Comparison of ENCODE assay signal across 15 cellular contexts in genomic region chr21:36105327-36105842, GRCh38. TPM values are rescaled to one million over a fixed set of nuclear protein-coding genes. Genes with fewer than 3 reads are reported as not detected.
A peak's percentile ranks its signal among the peaks of the same experiment; 100 is the strongest.
DNase-seq lines count a peak whose midpoint lies in the region; ATAC-seq and TF ChIP-seq lines count a peak whose summit lies in the region.
"Had no signal": no experiment of that assay in that cellular context is flagged by ENCODE, and none has a peak within 500 bp of the region (broad histone marks: within the 10 kb centered on the region; RNA-seq: fewer than 3 reads in every experiment).

No MANE protein-coding gene starts in this region.

- CTCF ChIA-PET in HEK293 (lab: Yijun Ruan, JAX) = interaction anchor here (0.6 to 2.0 kb wide), 22 partner anchors 8 to 1445 kb away, joined by 3 to 13 read pairs (median 4); no protein-coding TSS in a partner anchor
- CTCF ChIA-PET in naive thymus-derived CD4-positive, alpha-beta T cell (lab: Charles Lee) = interaction anchor here (0.7 to 1.0 kb wide), 3 partner anchors 10 to 55 kb away, joined by 3 to 4 read pairs (median 3); partner anchors contain the start of gene SETD4

- H3K4me3 ChIP-seq in HEK293 (ENCODE audit: low read depth, low read length) (no peak overlapping the region), iPS DF 6.9 (ENCODE audit: low read length) (peak overlapping the region; percentile 54; the same call in 1 of the 2 replicates), ascending aorta (peak overlapping the region in 1 of 2 donors; percentile 28)
- H3K4me3 ChIP-seq in naive thymus-derived CD4-positive, alpha-beta T cell (ENCODE audit: low read length) = no peak overlapping the region
- H3K4me3 ChIP-seq: HAP-1 had no signal

- no peak overlapping the region for H3K27ac Mint-ChIP-seq in activated naive CD8-positive, alpha-beta T cell treated with anti-CD3 and anti-CD28 coated beads, Interleukin-2, amount 50 U/mL, for 24 hours
- H3K27ac Mint-ChIP-seq in naive thymus-derived CD4-positive, alpha-beta T cell = peak overlapping the region in 1 of 9 donors; percentile 45
- H3K27ac Mint-ChIP-seq: T-helper 17 cell, type B pancreatic cell had no signal

- H3K27me3 Mint-ChIP-seq in activated naive CD8-positive, alpha-beta T cell treated with anti-CD3 and anti-CD28 coated beads, Interleukin-2, amount 50 U/mL, for 24 hours = peaks cover 24% of the 10 kb centered on the region
- peaks cover 28 to 62% (median 33%) of the 10 kb centered on the region in 5 donors for H3K27me3 Mint-ChIP-seq in naive thymus-derived CD4-positive, alpha-beta T cell

- DNase-seq in activated naive CD8-positive, alpha-beta T cell treated with anti-CD3 and anti-CD28 coated beads, Interleukin-2, amount 50 U/mL, for 24 hours = no peak
- DNase-seq in iPS DF 6.9 (ENCODE audit: low read depth, low spot score) = no peak
- DNase-seq in pons (ENCODE audit: low spot score) = peak; percentile 58
- DNase-seq in NCI-H1105 treated with DMSO at 0.1 percent for 48 hours (lab: John Stamatoyannopoulos, UW) = no peak
- DNase-seq in cortex of kidney (lab: John Stamatoyannopoulos, UW) = no peak
- DNase-seq in naive thymus-derived CD4-positive, alpha-beta T cell = no peak
- DNase-seq in ascending aorta (ENCODE audit: low spot score in 2 of 2) = no peak
- DNase-seq: AML-193, mammary epithelial cell, NCI-H2081 had no signal

- H3K36me3 Mint-ChIP-seq in activated naive CD8-positive, alpha-beta T cell treated with anti-CD3 and anti-CD28 coated beads, Interleukin-2, amount 50 U/mL, for 24 hours (ENCODE audit: low read depth) = no peaks in the 10 kb centered on the region
- peaks cover 0 to 4% (median 0%) of the 10 kb centered on the region in 5 donors for H3K36me3 Mint-ChIP-seq in naive thymus-derived CD4-positive, alpha-beta T cell

- POLR2A ChIA-PET in HEK293 (lab: Yijun Ruan, JAX) = no interaction called here
- POLR2A ChIA-PET in naive thymus-derived CD4-positive, alpha-beta T cell (lab: Charles Lee) = no interaction called here

- no peak for ATAC-seq in activated naive CD8-positive, alpha-beta T cell treated with anti-CD3 and anti-CD28 coated beads, Interleukin-2, amount 50 U/mL, for 24 hours
- ATAC-seq in naive thymus-derived CD4-positive, alpha-beta T cell = no peak

- H3K27ac ChIP-seq in HEK293 (ENCODE audit: extremely low read depth, low read depth, low read length) = no peak overlapping the region
- H3K27ac ChIP-seq in iPS DF 6.9 (ENCODE audit: low read length) = no peak overlapping the region
- no peak overlapping the region for H3K27ac ChIP-seq in naive thymus-derived CD4-positive, alpha-beta T cell (ENCODE audit: low read depth, low read length)
- no peak overlapping the region for H3K27ac ChIP-seq in ascending aorta
- H3K27ac ChIP-seq: parathyroid adenoma had no signal

- H3K9me3 ChIP-seq in HEK293 (ENCODE audit: control insufficient read depth, insufficient read depth, low read depth, low read length) (no peaks in the 10 kb centered on the region), iPS DF 6.9 (ENCODE audit: control insufficient read depth, insufficient read depth, low read length) (no peaks in the 10 kb centered on the region), ascending aorta (no peaks in the 10 kb centered on the region)
- H3K9me3 ChIP-seq in naive thymus-derived CD4-positive, alpha-beta T cell (ENCODE audit: control insufficient read depth in 2 of 3, low read length in 3 of 3) = no peaks in the 10 kb centered on the region
- H3K9me3 ChIP-seq: HAP-1 had no signal

- H3K4me1 ChIP-seq in HEK293 (ENCODE audit: control insufficient read depth, insufficient read depth, low read length) = no peaks in the 10 kb centered on the region
- H3K4me1 ChIP-seq in iPS DF 6.9 (ENCODE audit: control insufficient read depth, insufficient read depth, low read length) = no peaks in the 10 kb centered on the region
- no peaks in the 10 kb centered on the region for H3K4me1 ChIP-seq in naive thymus-derived CD4-positive, alpha-beta T cell (ENCODE audit: control insufficient read depth in 2 of 2, insufficient read depth in 2 of 2, low read length in 2 of 2)
- H3K4me1 ChIP-seq in ascending aorta = no peaks in the 10 kb centered on the region
- H3K4me1 ChIP-seq: HAP-1, parathyroid adenoma had no signal

- H3K36me3 ChIP-seq in HEK293 (ENCODE audit: control insufficient read depth in 2 of 2, insufficient read depth in 1 of 2, low read length in 2 of 2) (no peaks in the 10 kb centered on the region), iPS DF 6.9 (ENCODE audit: control insufficient read depth, insufficient read depth, low read length) (peaks cover 5% of the 10 kb centered on the region; the same call in 1 of the 2 replicates), ascending aorta (no peaks in the 10 kb centered on the region)
- H3K36me3 ChIP-seq in naive thymus-derived CD4-positive, alpha-beta T cell (ENCODE audit: control insufficient read depth in 2 of 3, insufficient read depth in 3 of 3, low read length in 3 of 3) = no peaks in the 10 kb centered on the region
- H3K36me3 ChIP-seq: HAP-1 had no signal

- H3K9me3 Mint-ChIP-seq in activated naive CD8-positive, alpha-beta T cell treated with anti-CD3 and anti-CD28 coated beads, Interleukin-2, amount 50 U/mL, for 24 hours = no peaks in the 10 kb centered on the region
- peaks cover 0 to 2% (median 0%) of the 10 kb centered on the region in 11 donors for H3K9me3 Mint-ChIP-seq in naive thymus-derived CD4-positive, alpha-beta T cell

- H3K4me1 Mint-ChIP-seq in activated naive CD8-positive, alpha-beta T cell treated with anti-CD3 and anti-CD28 coated beads, Interleukin-2, amount 50 U/mL, for 24 hours = peaks cover 12% of the 10 kb centered on the region
- H3K4me1 Mint-ChIP-seq in naive thymus-derived CD4-positive, alpha-beta T cell = peaks cover 3 to 12% (median 9%) of the 10 kb centered on the region in 7 donors

- intact Hi-C loops in naive thymus-derived CD4-positive, alpha-beta T cell (cut with micrococcal nuclease) = no loop called here
- intact Hi-C loops in ascending aorta (cut with DNase I) = no loop called here

- no peak for TF ChIP-seq CTCF in HEK293 (tag by site-specific recombination; IDR thresholded peaks at IDR 0.05)
- TF ChIP-seq CTCF in ascending aorta (IDR thresholded peaks at IDR 0.05) = no peak

- no peaks in the 10 kb centered on the region for H3K27me3 ChIP-seq in iPS DF 6.9 (ENCODE audit: control insufficient read depth, insufficient read depth, low read length)
- H3K27me3 ChIP-seq in naive thymus-derived CD4-positive, alpha-beta T cell (ENCODE audit: control insufficient read depth in 2 of 2, insufficient read depth in 2 of 2, low read length in 2 of 2) = peaks cover 0 to 3% of the 10 kb centered on the region in 2 donors
- no peaks in the 10 kb centered on the region for H3K27me3 ChIP-seq in ascending aorta

- peak overlapping the region; percentile 67 for H3K4me3 Mint-ChIP-seq in activated naive CD8-positive, alpha-beta T cell treated with anti-CD3 and anti-CD28 coated beads, Interleukin-2, amount 50 U/mL, for 24 hours
- H3K4me3 Mint-ChIP-seq in naive thymus-derived CD4-positive, alpha-beta T cell = peak overlapping the region in 1 of 10 donors; percentile 61
- H3K4me3 Mint-ChIP-seq: T-helper 17 cell, type B pancreatic cell had no signal

- no CpG with 5 or more reads among the region's 4 CpGs for WGBS in iPS DF 6.9 (ENCODE audit: insufficient coverage, insufficient read length)

TF ChIP-seq in HEK293, 187 proteins besides CTCF, POLR2A, EP300 and RAD21 (continues in another document):
- no peak for TF ChIP-seq PATZ1 (tag by site-specific recombination; IDR thresholded peaks at IDR 0.05)
- TF ChIP-seq ZNF843 (tag by site-specific recombination; IDR thresholded peaks at IDR 0.05) = no peak
- TF ChIP-seq, protein P1, sequence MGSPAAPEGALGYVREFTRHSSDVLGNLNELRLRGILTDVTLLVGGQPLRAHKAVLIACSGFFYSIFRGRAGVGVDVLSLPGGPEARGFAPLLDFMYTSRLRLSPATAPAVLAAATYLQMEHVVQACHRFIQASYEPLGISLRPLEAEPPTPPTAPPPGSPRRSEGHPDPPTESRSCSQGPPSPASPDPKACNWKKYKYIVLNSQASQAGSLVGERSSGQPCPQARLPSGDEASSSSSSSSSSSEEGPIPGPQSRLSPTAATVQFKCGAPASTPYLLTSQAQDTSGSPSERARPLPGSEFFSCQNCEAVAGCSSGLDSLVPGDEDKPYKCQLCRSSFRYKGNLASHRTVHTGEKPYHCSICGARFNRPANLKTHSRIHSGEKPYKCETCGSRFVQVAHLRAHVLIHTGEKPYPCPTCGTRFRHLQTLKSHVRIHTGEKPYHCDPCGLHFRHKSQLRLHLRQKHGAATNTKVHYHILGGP (tag by site-specific recombination; IDR thresholded peaks at IDR 0.05) = no peak
- TF ChIP-seq ZNF580 (tag by site-specific recombination; IDR thresholded peaks at IDR 0.05) = no peak
- no peak for TF ChIP-seq ZNF155 (tag by site-specific recombination; IDR thresholded peaks at IDR 0.05)

RNA-seq across cellular contexts. Expression of gene CBR3, which starts 29.5 kb away (rescaled TPM):
- 10 to 100 TPM in 1 of 5 experiments, 1 to 10 TPM in 4; 1.3 to 22.5 (median 5.8) TPM for total RNA-seq in naive thymus-derived CD4-positive, alpha-beta T cell
- 1 to 10 TPM; 5.0 to 5.6 TPM for polyA plus RNA-seq in naive thymus-derived CD4-positive, alpha-beta T cell
- total RNA-seq in ascending aorta = 59.2 TPM

RNA-seq across cellular contexts. Expression of gene CBR1, which starts 35.6 kb away (rescaled TPM):
- total RNA-seq in naive thymus-derived CD4-positive, alpha-beta T cell = 10 to 100 TPM in 3 of 5 experiments, 1 to 10 TPM in 2; 6.0 to 51.1 (median 22.1) TPM
- 10 to 100 TPM; 54.9 to 59.7 TPM for polyA plus RNA-seq in naive thymus-derived CD4-positive, alpha-beta T cell
- total RNA-seq in ascending aorta = 101 TPM

RNA-seq across cellular contexts. Expression of gene SETD4, which starts 45.1 kb away (rescaled TPM):
- 10 to 100 TPM; 17.1 to 31.5 (median 20.9) TPM for total RNA-seq in naive thymus-derived CD4-positive, alpha-beta T cell
- polyA plus RNA-seq in naive thymus-derived CD4-positive, alpha-beta T cell = 10 to 100 TPM in 1 of 2 donors, 1 to 10 TPM in 1; 6.7 to 14.0 TPM
- total RNA-seq in ascending aorta = 35.9 TPM

RNA-seq across cellular contexts. Expression of gene DOP1B, which starts 51.2 kb away (rescaled TPM):
- 10 to 100 TPM; 12.3 to 34.0 (median 15.1) TPM for total RNA-seq in naive thymus-derived CD4-positive, alpha-beta T cell
- polyA plus RNA-seq in naive thymus-derived CD4-positive, alpha-beta T cell = 1 to 10 TPM; 3.8 to 6.8 TPM
- 4.5 TPM for total RNA-seq in ascending aorta
